Comparison of ENCODE assay signal across 8 cellular contexts in the genomic region with DNA sequence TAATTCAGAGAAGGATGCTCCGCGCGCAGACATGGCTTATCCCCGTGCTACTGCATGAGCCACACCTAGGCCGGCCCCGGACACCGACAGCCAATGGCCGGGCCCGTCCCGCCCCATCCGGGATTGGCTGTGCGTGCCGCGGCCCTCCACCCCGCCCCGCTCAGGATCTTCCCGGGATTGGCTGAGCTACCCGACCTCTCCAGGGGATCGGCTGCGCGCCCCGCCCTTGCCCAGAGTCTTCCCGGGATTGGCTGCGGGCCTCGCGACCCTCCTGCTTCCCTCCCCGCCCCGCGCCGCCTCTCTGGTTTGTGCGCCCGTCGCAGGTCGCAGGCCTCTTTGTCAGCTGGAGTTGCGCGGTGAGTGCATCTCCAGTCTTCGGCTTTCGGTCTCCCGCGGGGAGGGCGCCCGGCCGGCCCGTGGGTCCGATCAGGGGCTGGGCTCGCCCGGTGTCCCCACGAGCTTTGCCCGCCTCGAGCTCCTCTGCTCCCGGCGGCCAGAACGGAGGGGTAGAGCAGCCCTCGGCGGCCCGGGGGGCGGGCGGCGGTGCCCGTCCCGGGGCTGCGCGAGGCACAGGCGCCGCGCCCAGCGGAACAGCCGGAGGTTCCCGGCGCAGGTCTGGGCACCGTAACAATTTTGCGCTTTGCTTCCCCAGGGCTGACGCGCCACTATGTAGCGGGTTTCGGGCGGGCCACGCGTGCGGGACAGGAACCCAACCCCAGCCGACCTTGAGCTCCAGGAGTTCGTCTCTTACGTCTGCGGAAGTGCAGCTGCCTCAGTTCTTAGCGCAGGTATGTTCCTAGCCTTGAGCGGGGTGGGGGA. TPM values are rescaled to one million over a fixed set of nuclear protein-coding genes. Genes with fewer than 3 reads are reported as not detected.
A peak's percentile ranks its signal among the peaks of the same experiment; 100 is the strongest.
DNase-seq lines count a peak whose midpoint lies in the region; ATAC-seq and TF ChIP-seq lines count a peak whose summit lies in the region.

No MANE protein-coding gene starts in this region.

- H3K27me3 ChIP-seq in ovary: no peaks in the 10 kb centered on the region
- H3K27me3 ChIP-seq in thyroid gland: no peaks in the 10 kb centered on the region

- peak; percentile 85 for ATAC-seq in HG02623 (IDR thresholded peaks at IDR 0.05; ENCODE audit: unreplicated experiment)

- TF ChIP-seq CTCF in ovary (IDR thresholded peaks at IDR 0.05) (no peak), thyroid gland (IDR thresholded peaks at IDR 0.05) (no peak)

- WGBS in ovary, 3 donors: 0 to 1% (median 1%) methylated on average over 66 to 86 of the region's 86 CpGs
- 0 to 4% methylated on average over 18 to 20 of the region's 86 CpGs for WGBS in thyroid gland, 2 donors

- no peaks in the 10 kb centered on the region for H3K9me3 ChIP-seq in ovary
- no peaks in the 10 kb centered on the region for H3K9me3 ChIP-seq in thyroid gland

- no peaks in the 10 kb centered on the region for H3K36me3 ChIP-seq in ovary
- H3K36me3 ChIP-seq in thyroid gland: no peaks in the 10 kb centered on the region

- TF ChIP-seq POLR2A in GM10847 (IDR thresholded peaks at IDR 0.05; ENCODE audit: extremely low read depth, insufficient read length): peak; percentile 97
- TF ChIP-seq POLR2A in ovary (IDR thresholded peaks at IDR 0.05): peak; percentile 84
- TF ChIP-seq POLR2A in thyroid gland (IDR thresholded peaks at IDR 0.05): peak in 1 of 2 donors; percentile 91

- intact Hi-C loops in head of caudate nucleus (cut with DNase I): loop anchor here (5.0 to 10.0 kb wide), 3 partner anchors 55 to 1352 kb away; a partner anchor contains a TSS
- intact Hi-C loops in ovary (cut with DNase I): loop anchor here in 3 of 4 donors (2.0 to 10.0 kb wide), 3 partner anchors 55 to 272 kb away; a partner anchor contains a TSS
- intact Hi-C loops in thyroid gland (cut with DNase I): no loop called here

- peaks cover 11% of the 10 kb centered on the region for H3K4me1 ChIP-seq in ovary (ENCODE audit: insufficient read depth)
- H3K4me1 ChIP-seq in thyroid gland: peaks cover 12 to 26% of the 10 kb centered on the region in 2 donors

- H3K4me3 ChIP-seq in ovary (peak overlapping the region; percentile 95), thyroid gland (replicated peaks in 1 of 3) (peak overlapping the region; percentile 27 to 84 (median 69))

- no peak for TF ChIP-seq EP300 in ovary (IDR thresholded peaks at IDR 0.05)

- peak; percentile 97 for DNase-seq in NCI-H1092 treated with DMSO at 0.1 percent for 48 hours (lab: John Stamatoyannopoulos, UW)
- DNase-seq in SKM-1 treated with dmso at 0.1 percent for 144 hours (lab: John Stamatoyannopoulos, UW; ENCODE audit: unreplicated experiment): peak; percentile 95
- DNase-seq in activated naive CD8-positive, alpha-beta T cell treated with anti-CD3 and anti-CD28 coated beads, Interleukin-2, amount 50 U/mL, for 16 hours (ENCODE audit: low read depth, low spot score): peak; percentile 97
- peak; percentile 96 to 100 (median 99) for DNase-seq in head of caudate nucleus
- peak; percentile 98 to 99 (median 98) for DNase-seq in ovary
- DNase-seq in thyroid gland: peak; percentile 98 to 99

- peak overlapping the region; percentile 82 to 91 for H3K27ac ChIP-seq in ovary
- H3K27ac ChIP-seq in thyroid gland: peak overlapping the region; percentile 79 to 91 (median 80)

RNA-seq across cellular contexts. Expression of a gene that starts 38.8 kb away (rescaled TPM):
- 1 to 10 TPM in 6 of 7 donors, under 1 TPM in 1; 0.51 to 3.8 (median 2.4) TPM for total RNA-seq in ovary
- 1 to 10 TPM; 1.0 to 2.0 TPM for polyA plus RNA-seq in ovary
- 1 to 10 TPM in 2 of 4 donors, under 1 TPM in 2; 0.67 to 1.2 (median 0.90) TPM for total RNA-seq in thyroid gland

RNA-seq across cellular contexts. Expression of a gene that starts 53.3 kb away (rescaled TPM):
- 10 to 100 TPM; 10.3 to 51.6 (median 34.9) TPM for total RNA-seq in ovary
- polyA plus RNA-seq in ovary: 10 to 100 TPM in 1 of 2 donors, 1 to 10 TPM in 1; 7.6 to 18.1 TPM
- 10 to 100 TPM; 10.8 to 17.6 (median 14.2) TPM for total RNA-seq in thyroid gland

Comparison
In these comparisons a context has a peak if more than half of its experiments do, and no peak if none do; other contexts are left out.
1. Peak in every context shown above with its lines: DNase-seq, ATAC-seq, H3K4me3 ChIP-seq and H3K27ac ChIP-seq.